In the genomic region with DNA sequence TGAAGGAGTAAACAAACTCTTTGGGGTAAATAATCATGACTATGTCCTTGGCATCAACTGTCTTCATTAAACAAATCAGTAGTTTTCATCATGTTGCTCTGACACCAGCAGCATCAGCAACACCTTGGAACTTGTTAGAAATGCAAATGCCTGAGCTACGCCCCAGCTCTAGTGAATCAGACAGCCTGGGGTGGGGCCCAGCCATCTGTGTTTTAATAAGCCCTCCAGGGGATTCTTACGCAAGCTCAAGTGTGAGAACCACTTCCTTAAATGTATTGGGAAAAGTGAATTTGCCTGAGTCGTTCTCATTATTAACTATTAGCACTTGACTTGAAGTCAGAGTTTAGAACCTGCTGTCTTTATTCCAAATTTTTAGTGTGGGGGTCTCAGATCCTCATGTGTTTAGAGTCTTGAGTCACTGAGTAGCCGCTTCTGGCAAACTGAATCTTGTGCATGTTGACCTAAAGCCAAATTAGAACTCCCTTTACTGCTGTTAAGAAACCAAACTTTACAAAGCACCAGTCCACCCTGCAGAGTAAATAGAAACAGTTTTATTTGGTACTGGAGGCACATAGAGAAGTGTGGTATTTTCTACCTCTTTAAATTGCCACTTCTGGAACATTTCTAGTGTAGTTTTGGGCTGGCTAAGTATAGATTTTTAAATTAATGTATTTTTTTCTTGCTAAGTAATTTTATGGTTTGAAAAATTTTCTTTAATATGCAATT, we compare ENCODE assay signal across 10 cellular contexts.
A peak's percentile ranks its signal among the peaks of the same experiment; 100 is the strongest.
DNase-seq lines count a peak whose midpoint lies in the region; ATAC-seq and TF ChIP-seq lines count a peak whose summit lies in the region.
"Had no signal": no experiment of that assay in that cellular context is flagged by ENCODE, and none has a peak within 500 bp of the region (broad histone marks: within the 10 kb centered on the region; RNA-seq: fewer than 3 reads in every experiment).

No MANE protein-coding gene starts in this region.

- no peaks in the 10 kb centered on the region for H3K36me3 ChIP-seq in colonic mucosa
- no peaks in the 10 kb centered on the region for H3K36me3 ChIP-seq in mesendoderm (ENCODE audit: control insufficient read depth, insufficient read depth, low read length)
- no peaks in the 10 kb centered on the region for H3K36me3 ChIP-seq in aorta (ENCODE audit: control insufficient read depth in 1 of 2, insufficient read depth in 2 of 2, low read length in 1 of 2)

- H3K4ac ChIP-seq in mesendoderm (ENCODE audit: low read depth, low read length), result no peak overlapping the region

- peaks cover 12% of the 10 kb centered on the region for H3K36me3 Mint-ChIP-seq in activated T-helper 2 cell treated with anti-CD3 and anti-CD28 coated beads, Interferon-gamma antibody, Interleukin-2, Interleukin-4, amounts not matched to agents 10 μg/mL and 5 μg/mL and 100 μg/mL, durations not matched to agents 14 hours and 24 hours and 36 hours (ENCODE audit: low read depth)

- H3K9me3 ChIP-seq in colonic mucosa (no peaks in the 10 kb centered on the region), aorta (ENCODE audit: control insufficient read depth, low read length) (no peaks in the 10 kb centered on the region)

- H3K27me3 ChIP-seq in colonic mucosa, result no peaks in the 10 kb centered on the region
- H3K27me3 ChIP-seq in mesendoderm (ENCODE audit: insufficient read depth, low read length, poor library complexity), result no peaks in the 10 kb centered on the region
- H3K27me3 ChIP-seq in aorta (ENCODE audit: control insufficient read depth in 1 of 2, insufficient read depth in 2 of 2, low read length in 1 of 2), result no peaks in the 10 kb centered on the region

- no peak overlapping the region for H4K8ac ChIP-seq in mesendoderm (ENCODE audit: low read depth, low read length)

- H4K5ac ChIP-seq in mesendoderm (ENCODE audit: low read length), result no peak overlapping the region

- H3K4me1 Mint-ChIP-seq in stimulated activated naive CD8-positive, alpha-beta T cell treated with anti-CD3 and anti-CD28 coated beads, Interleukin-15, amount 100 ng/mL, for 72 hours, result no peaks in the 10 kb centered on the region
- H3K4me1 Mint-ChIP-seq in activated T-helper 2 cell treated with anti-CD3 and anti-CD28 coated beads, Interferon-gamma antibody, Interleukin-2, Interleukin-4, amounts not matched to agents 10 μg/mL and 5 μg/mL and 100 μg/mL, durations not matched to agents 14 hours and 24 hours and 36 hours (ENCODE audit: low read depth), result no peaks in the 10 kb centered on the region
- H3K4me1 Mint-ChIP-seq: neural crest cell had no signal

- no peak for TF ChIP-seq CTCF in colonic mucosa (IDR thresholded peaks at IDR 0.05)

- H3K27me3 Mint-ChIP-seq in stimulated activated naive CD8-positive, alpha-beta T cell treated with anti-CD3 and anti-CD28 coated beads, Interleukin-15, amount 100 ng/mL, for 72 hours, result no peaks in the 10 kb centered on the region
- H3K27me3 Mint-ChIP-seq in activated T-helper 2 cell treated with anti-CD3 and anti-CD28 coated beads, Interferon-gamma antibody, Interleukin-2, Interleukin-4, amounts not matched to agents 10 μg/mL and 5 μg/mL and 100 μg/mL, durations not matched to agents 14 hours and 24 hours and 36 hours (ENCODE audit: low read depth), result no peaks in the 10 kb centered on the region

- H3K9ac ChIP-seq in colonic mucosa (ENCODE audit: low read depth in 2 of 2, low read length in 2 of 2) (no peak overlapping the region), mesendoderm (ENCODE audit: low read length) (no peak overlapping the region)

- no peak overlapping the region for H3K4me3 ChIP-seq in colonic mucosa
- H3K4me3 ChIP-seq in mesendoderm (ENCODE audit: low read length), result no peak overlapping the region
- H3K4me3 ChIP-seq in aorta (ENCODE audit: low read length in 2 of 2), result no peak overlapping the region
- H3K4me3 ChIP-seq: A549 had no signal

- intact Hi-C loops in colonic mucosa (cut with DNase I), result no loop called here
- intact Hi-C loops in aorta (cut with DNase I), result no loop called here
- intact Hi-C loops in activated T-helper 2 cell treated with anti-CD3 and anti-CD28 coated beads, Interferon-gamma antibody, Interleukin-2, Interleukin-4, amounts not matched to agents 10 μg/mL and 5 μg/mL and 100 μg/mL, durations not matched to agents 14 hours and 24 hours and 36 hours (cut with micrococcal nuclease), result no loop called here

- no peaks in the 10 kb centered on the region for H3K79me2 ChIP-seq in mesendoderm (ENCODE audit: control insufficient read depth, insufficient read depth, low read length)

- H2AK5ac ChIP-seq in mesendoderm (ENCODE audit: low read length), result no peak overlapping the region

- no peak overlapping the region for H3K27ac Mint-ChIP-seq in stimulated activated naive CD8-positive, alpha-beta T cell treated with anti-CD3 and anti-CD28 coated beads, Interleukin-15, amount 100 ng/mL, for 72 hours
- no peak overlapping the region for H3K27ac Mint-ChIP-seq in activated T-helper 2 cell treated with anti-CD3 and anti-CD28 coated beads, Interferon-gamma antibody, Interleukin-2, Interleukin-4, amounts not matched to agents 10 μg/mL and 5 μg/mL and 100 μg/mL, durations not matched to agents 14 hours and 24 hours and 36 hours

- peak; percentile 4 for DNase-seq in stimulated activated naive CD8-positive, alpha-beta T cell treated with anti-CD3 and anti-CD28 coated beads, Interleukin-15, Interleukin-2, amounts not matched to agents 100 U/mL and 50 U/mL, for 24 hours
- DNase-seq in stimulated activated naive CD8-positive, alpha-beta T cell treated with anti-CD3 and anti-CD28 coated beads, Interleukin-15, amount 100 ng/mL, for 72 hours, result no peak
- DNase-seq in colonic mucosa, result peak; percentile 46
- peak; percentile 87 for DNase-seq in mesendoderm
- peak in 1 of 2 donors; percentile 81 for DNase-seq in aorta
- no peak for DNase-seq in activated T-helper 2 cell treated with anti-CD3 and anti-CD28 coated beads, Interferon-gamma antibody, Interleukin-2, Interleukin-4, amounts not matched to agents 10 μg/mL and 5 μg/mL and 100 μg/mL, durations not matched to agents 14 hours and 24 hours and 36 hours (ENCODE audit: low spot score)
- no peak for DNase-seq in NCI-H345 (lab: John Stamatoyannopoulos, UW)

- no peak overlapping the region for H2BK120ac ChIP-seq in mesendoderm (ENCODE audit: low read depth, low read length)

- WGBS in mesendoderm (ENCODE audit: extremely low coverage, insufficient coverage, low lambda C conversion rate), result no CpG with 5 or more reads among the region's 4 CpGs
- 10 to 22% methylated on average over 4 of the region's 4 CpGs for WGBS in aorta, 2 donors

- peak; percentile 65 for ATAC-seq in stimulated activated naive CD8-positive, alpha-beta T cell treated with anti-CD3 and anti-CD28 coated beads, Interleukin-15, Interleukin-2, amounts not matched to agents 100 U/mL and 50 U/mL, for 24 hours
- no peak for ATAC-seq in stimulated activated naive CD8-positive, alpha-beta T cell treated with anti-CD3 and anti-CD28 coated beads, Interleukin-15, amount 100 ng/mL, for 72 hours
- peak; percentile 80 for ATAC-seq in aorta (ENCODE audit: low FRiP score)
- ATAC-seq in GM21737 (IDR thresholded peaks at IDR 0.05; ENCODE audit: unreplicated experiment), result no peak
- ATAC-seq: A549 had no signal

- H2BK15ac ChIP-seq in mesendoderm (replicated peaks; ENCODE audit: low read depth), result no peak overlapping the region

- H3K56ac ChIP-seq in mesendoderm (ENCODE audit: low read length), result no peak overlapping the region

- H2BK5ac ChIP-seq in mesendoderm (ENCODE audit: low read length), result no peak overlapping the region

- H3K27ac ChIP-seq in colonic mucosa, result peak overlapping the region; percentile 43
- H3K27ac ChIP-seq in mesendoderm (ENCODE audit: low read depth, low read length), result no peak overlapping the region
- no peak overlapping the region for H3K27ac ChIP-seq in aorta (ENCODE audit: low read depth in 1 of 2, low read length in 2 of 2)
- H3K27ac ChIP-seq: A549 had no signal

- H3K4me3 Mint-ChIP-seq in stimulated activated naive CD8-positive, alpha-beta T cell treated with anti-CD3 and anti-CD28 coated beads, Interleukin-15, amount 100 ng/mL, for 72 hours, result no peak overlapping the region
- H3K4me3 Mint-ChIP-seq in activated T-helper 2 cell treated with anti-CD3 and anti-CD28 coated beads, Interferon-gamma antibody, Interleukin-2, Interleukin-4, amounts not matched to agents 10 μg/mL and 5 μg/mL and 100 μg/mL, durations not matched to agents 14 hours and 24 hours and 36 hours (ENCODE audit: low read depth), result no peak overlapping the region
- H3K4me3 Mint-ChIP-seq: neural crest cell had no signal

- H3K4me2 ChIP-seq in mesendoderm (ENCODE audit: low read length), result no peak overlapping the region
- H3K4me2 ChIP-seq: A549 had no signal

- peaks cover 0 to 21% of the 10 kb centered on the region in 2 donors for H3K9me3 Mint-ChIP-seq in stimulated activated naive CD8-positive, alpha-beta T cell treated with anti-CD3 and anti-CD28 coated beads, Interleukin-15, amount 100 ng/mL, for 72 hours
- peaks cover 20% of the 10 kb centered on the region for H3K9me3 Mint-ChIP-seq in activated T-helper 2 cell treated with anti-CD3 and anti-CD28 coated beads, Interferon-gamma antibody, Interleukin-2, Interleukin-4, amounts not matched to agents 10 μg/mL and 5 μg/mL and 100 μg/mL, durations not matched to agents 14 hours and 24 hours and 36 hours

- no peaks in the 10 kb centered on the region for H3K79me1 ChIP-seq in mesendoderm (ENCODE audit: low read length)

- H3K18ac ChIP-seq in mesendoderm (ENCODE audit: low read length), result no peak overlapping the region

- H3K23ac ChIP-seq in mesendoderm (ENCODE audit: low read length), result no peak overlapping the region

- H3K4me1 ChIP-seq in colonic mucosa (no peaks in the 10 kb centered on the region), mesendoderm (ENCODE audit: control insufficient read depth, low read depth, low read length) (no peaks in the 10 kb centered on the region), aorta (ENCODE audit: control insufficient read depth in 1 of 2, insufficient read depth in 2 of 2, low read length in 2 of 2) (peaks cover 0 to 2% of the 10 kb centered on the region in 2 donors)
- H3K4me1 ChIP-seq: A549 had no signal

Comparison
In these comparisons a context has a peak if more than half of its experiments do, and no peak if none do; other contexts are left out.
1. ATAC-seq: peak in stimulated activated naive CD8-positive, alpha-beta T cell treated with anti-CD3 and anti-CD28 coated beads, Interleukin-15, Interleukin-2, amounts not matched to agents 100 U/mL and 50 U/mL, for 24 hours (single experiment) and aorta (single experiment); none in stimulated activated naive CD8-positive, alpha-beta T cell treated with anti-CD3 and anti-CD28 coated beads, Interleukin-15, amount 100 ng/mL, for 72 hours (single experiment) and GM21737 (single experiment).
2. DNase-seq: peak in stimulated activated naive CD8-positive, alpha-beta T cell treated with anti-CD3 and anti-CD28 coated beads, Interleukin-15, Interleukin-2, amounts not matched to agents 100 U/mL and 50 U/mL, for 24 hours (single experiment), colonic mucosa (single experiment) and mesendoderm (single experiment); none in stimulated activated naive CD8-positive, alpha-beta T cell treated with anti-CD3 and anti-CD28 coated beads, Interleukin-15, amount 100 ng/mL, for 72 hours (0 of 2), activated T-helper 2 cell treated with anti-CD3 and anti-CD28 coated beads, Interferon-gamma antibody, Interleukin-2, Interleukin-4, amounts not matched to agents 10 μg/mL and 5 μg/mL and 100 μg/mL, durations not matched to agents 14 hours and 24 hours and 36 hours (single experiment) and NCI-H345 (single experiment).